In the genomic region with DNA sequence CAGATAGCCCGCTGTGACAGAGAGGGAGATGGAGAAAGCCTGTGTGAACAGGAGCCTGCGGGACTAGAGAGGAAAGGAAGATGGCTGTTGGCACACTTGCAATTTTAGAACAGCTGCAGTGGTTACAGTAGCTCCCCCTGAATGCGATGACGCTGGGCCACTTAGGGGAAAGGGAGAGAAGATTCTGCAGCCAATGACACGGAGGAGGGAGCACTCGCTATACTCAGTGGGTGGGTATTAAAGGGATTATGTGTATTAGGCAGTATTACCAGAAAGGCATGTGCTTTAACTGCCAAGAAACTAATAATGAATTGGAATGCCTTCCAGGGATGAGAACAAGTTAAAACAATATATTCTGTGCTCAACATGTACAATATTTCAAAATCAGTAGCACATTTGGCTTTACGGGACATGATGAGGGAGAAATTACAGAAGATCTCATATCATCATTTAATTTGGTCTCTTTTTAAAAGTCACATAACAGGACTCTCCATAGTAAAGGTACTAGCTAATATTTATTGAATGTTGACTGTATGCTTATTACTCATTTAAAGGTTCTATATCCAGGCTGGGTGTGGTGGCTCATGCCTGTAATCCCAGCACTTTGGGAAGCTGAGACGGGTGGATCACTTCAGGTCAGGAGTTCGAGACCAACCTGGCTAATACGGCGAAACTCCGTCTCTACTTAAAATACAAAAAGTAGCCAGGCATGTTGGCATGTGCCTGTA, we compare ENCODE assay signal across 1 cellular context.
TF ChIP-seq lines count a peak whose summit lies in the region.

No MANE protein-coding gene starts in this region.

TF ChIP-seq in HepG2, 621 proteins besides CTCF, POLR2A, EP300 and RAD21 (continued from another document):
- TF ChIP-seq, protein P1, sequence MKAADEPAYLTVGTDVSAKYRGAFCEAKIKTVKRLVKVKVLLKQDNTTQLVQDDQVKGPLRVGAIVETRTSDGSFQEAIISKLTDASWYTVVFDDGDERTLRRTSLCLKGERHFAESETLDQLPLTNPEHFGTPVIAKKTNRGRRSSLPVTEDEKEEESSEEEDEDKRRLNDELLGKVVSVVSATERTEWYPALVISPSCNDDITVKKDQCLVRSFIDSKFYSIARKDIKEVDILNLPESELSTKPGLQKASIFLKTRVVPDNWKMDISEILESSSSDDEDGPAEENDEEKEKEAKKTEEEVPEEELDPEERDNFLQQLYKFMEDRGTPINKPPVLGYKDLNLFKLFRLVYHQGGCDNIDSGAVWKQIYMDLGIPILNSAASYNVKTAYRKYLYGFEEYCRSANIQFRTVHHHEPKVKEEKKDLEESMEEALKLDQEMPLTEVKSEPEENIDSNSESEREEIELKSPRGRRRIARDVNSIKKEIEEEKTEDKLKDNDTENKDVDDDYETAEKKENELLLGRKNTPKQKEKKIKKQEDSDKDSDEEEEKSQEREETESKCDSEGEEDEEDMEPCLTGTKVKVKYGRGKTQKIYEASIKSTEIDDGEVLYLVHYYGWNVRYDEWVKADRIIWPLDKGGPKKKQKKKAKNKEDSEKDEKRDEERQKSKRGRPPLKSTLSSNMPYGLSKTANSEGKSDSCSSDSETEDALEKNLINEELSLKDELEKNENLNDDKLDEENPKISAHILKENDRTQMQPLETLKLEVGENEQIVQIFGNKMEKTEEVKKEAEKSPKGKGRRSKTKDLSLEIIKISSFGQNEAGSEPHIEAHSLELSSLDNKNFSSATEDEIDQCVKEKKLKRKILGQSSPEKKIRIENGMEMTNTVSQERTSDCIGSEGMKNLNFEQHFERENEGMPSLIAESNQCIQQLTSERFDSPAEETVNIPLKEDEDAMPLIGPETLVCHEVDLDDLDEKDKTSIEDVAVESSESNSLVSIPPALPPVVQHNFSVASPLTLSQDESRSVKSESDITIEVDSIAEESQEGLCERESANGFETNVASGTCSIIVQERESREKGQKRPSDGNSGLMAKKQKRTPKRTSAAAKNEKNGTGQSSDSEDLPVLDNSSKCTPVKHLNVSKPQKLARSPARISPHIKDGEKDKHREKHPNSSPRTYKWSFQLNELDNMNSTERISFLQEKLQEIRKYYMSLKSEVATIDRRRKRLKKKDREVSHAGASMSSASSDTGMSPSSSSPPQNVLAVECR (CRISPR knock-in tag; IDR thresholded peaks at IDR 0.05; ENCODE audit: borderline replicate concordance), result no peak
- no peak for TF ChIP-seq ASH2L (IDR thresholded peaks at IDR 0.05; ENCODE audit: insufficient read length, low read depth, low read length)
- no peak for TF ChIP-seq CCDC6 (CRISPR knock-in tag; IDR thresholded peaks at IDR 0.05)
- TF ChIP-seq, protein P2, sequence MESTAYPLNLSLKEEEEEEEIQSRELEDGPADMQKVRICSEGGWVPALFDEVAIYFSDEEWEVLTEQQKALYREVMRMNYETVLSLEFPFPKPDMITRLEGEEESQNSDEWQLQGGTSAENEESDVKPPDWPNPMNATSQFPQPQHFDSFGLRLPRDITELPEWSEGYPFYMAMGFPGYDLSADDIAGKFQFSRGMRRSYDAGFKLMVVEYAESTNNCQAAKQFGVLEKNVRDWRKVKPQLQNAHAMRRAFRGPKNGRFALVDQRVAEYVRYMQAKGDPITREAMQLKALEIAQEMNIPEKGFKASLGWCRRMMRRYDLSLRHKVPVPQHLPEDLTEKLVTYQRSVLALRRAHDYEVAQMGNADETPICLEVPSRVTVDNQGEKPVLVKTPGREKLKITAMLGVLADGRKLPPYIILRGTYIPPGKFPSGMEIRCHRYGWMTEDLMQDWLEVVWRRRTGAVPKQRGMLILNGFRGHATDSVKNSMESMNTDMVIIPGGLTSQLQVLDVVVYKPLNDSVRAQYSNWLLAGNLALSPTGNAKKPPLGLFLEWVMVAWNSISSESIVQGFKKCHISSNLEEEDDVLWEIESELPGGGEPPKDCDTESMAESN (CRISPR knock-in tag; conservative IDR thresholded peaks at IDR 0.05), result no peak
- no peak for TF ChIP-seq ZNF350 (CRISPR knock-in tag; IDR thresholded peaks at IDR 0.05; ENCODE audit: borderline replicate concordance, low read depth)
- no peak for TF ChIP-seq RORA (CRISPR knock-in tag; IDR thresholded peaks at IDR 0.05)
- TF ChIP-seq, protein P3, sequence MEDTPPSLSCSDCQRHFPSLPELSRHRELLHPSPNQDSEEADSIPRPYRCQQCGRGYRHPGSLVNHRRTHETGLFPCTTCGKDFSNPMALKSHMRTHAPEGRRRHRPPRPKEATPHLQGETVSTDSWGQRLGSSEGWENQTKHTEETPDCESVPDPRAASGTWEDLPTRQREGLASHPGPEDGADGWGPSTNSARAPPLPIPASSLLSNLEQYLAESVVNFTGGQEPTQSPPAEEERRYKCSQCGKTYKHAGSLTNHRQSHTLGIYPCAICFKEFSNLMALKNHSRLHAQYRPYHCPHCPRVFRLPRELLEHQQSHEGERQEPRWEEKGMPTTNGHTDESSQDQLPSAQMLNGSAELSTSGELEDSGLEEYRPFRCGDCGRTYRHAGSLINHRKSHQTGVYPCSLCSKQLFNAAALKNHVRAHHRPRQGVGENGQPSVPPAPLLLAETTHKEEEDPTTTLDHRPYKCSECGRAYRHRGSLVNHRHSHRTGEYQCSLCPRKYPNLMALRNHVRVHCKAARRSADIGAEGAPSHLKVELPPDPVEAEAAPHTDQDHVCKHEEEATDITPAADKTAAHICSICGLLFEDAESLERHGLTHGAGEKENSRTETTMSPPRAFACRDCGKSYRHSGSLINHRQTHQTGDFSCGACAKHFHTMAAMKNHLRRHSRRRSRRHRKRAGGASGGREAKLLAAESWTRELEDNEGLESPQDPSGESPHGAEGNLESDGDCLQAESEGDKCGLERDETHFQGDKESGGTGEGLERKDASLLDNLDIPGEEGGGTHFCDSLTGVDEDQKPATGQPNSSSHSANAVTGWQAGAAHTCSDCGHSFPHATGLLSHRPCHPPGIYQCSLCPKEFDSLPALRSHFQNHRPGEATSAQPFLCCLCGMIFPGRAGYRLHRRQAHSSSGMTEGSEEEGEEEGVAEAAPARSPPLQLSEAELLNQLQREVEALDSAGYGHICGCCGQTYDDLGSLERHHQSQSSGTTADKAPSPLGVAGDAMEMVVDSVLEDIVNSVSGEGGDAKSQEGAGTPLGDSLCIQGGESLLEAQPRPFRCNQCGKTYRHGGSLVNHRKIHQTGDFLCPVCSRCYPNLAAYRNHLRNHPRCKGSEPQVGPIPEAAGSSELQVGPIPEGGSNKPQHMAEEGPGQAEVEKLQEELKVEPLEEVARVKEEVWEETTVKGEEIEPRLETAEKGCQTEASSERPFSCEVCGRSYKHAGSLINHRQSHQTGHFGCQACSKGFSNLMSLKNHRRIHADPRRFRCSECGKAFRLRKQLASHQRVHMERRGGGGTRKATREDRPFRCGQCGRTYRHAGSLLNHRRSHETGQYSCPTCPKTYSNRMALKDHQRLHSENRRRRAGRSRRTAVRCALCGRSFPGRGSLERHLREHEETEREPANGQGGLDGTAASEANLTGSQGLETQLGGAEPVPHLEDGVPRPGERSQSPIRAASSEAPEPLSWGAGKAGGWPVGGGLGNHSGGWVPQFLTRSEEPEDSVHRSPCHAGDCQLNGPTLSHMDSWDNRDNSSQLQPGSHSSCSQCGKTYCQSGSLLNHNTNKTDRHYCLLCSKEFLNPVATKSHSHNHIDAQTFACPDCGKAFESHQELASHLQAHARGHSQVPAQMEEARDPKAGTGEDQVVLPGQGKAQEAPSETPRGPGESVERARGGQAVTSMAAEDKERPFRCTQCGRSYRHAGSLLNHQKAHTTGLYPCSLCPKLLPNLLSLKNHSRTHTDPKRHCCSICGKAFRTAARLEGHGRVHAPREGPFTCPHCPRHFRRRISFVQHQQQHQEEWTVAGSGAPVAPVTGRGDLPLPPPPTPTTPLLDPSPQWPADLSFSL (CRISPR knock-in tag; IDR thresholded peaks at IDR 0.05), result no peak
TF ChIP-seq in HepG2: peak in this region for 0.
